In genomic region chr11:19077965-19078364, GRCh38 we compare ENCODE assay signal across 33 cellular contexts. TPM values are rescaled to one million over a fixed set of nuclear protein-coding genes. Genes with fewer than 3 reads are reported as not detected.
"Had no signal": no experiment of that assay in that cellular context is flagged by ENCODE, and none has a peak within 500 bp of the region (broad histone marks: within the 10 kb centered on the region; RNA-seq: fewer than 3 reads in every experiment).

No MANE protein-coding gene starts in this region.

- H3K27me3 Mint-ChIP-seq: stimulated activated memory B cell treated with anti-CD40 and anti-IgM and Interleukin-4, amounts not matched to agents 10 μg/mL and 1 μg/mL and 100 μg/mL, for 72 hours had no signal

- H3K9me3 Mint-ChIP-seq: activated naive CD8-positive, alpha-beta T cell treated with anti-CD3 and anti-CD28 coated beads, Interleukin-2, amount 10 ng/mL, durations not matched to agents 7 days and 5 days; endodermal cell; stimulated activated memory B cell treated with anti-CD40 and anti-IgM and Interleukin-4, amounts not matched to agents 10 μg/mL and 1 μg/mL and 100 μg/mL, for 72 hours; T-helper 1 cell treated with Interleukin-12 subunit alpha and Interleukin-12 subunit beta and Interleukin-4 antibody, amounts not matched to agents 30 μg/mL and 1 μg/mL, for 36 hours had no signal

- H3K4me3 Mint-ChIP-seq: activated naive CD8-positive, alpha-beta T cell treated with anti-CD3 and anti-CD28 coated beads, Interleukin-2, amount 10 ng/mL, durations not matched to agents 7 days and 5 days; endodermal cell; naive thymus-derived CD4-positive, alpha-beta T cell; stimulated activated memory B cell treated with anti-CD40 and anti-IgM and Interleukin-4, amounts not matched to agents 10 μg/mL and 1 μg/mL and 100 μg/mL, for 72 hours; T-helper 1 cell treated with Interleukin-12 subunit alpha and Interleukin-12 subunit beta and Interleukin-4 antibody, amounts not matched to agents 30 μg/mL and 1 μg/mL, for 36 hours had no signal

- DNase-seq: activated CD4-positive, alpha-beta T cell treated with anti-CD3 and anti-CD28 coated beads for 4 hours; activated CD4-positive, alpha-beta T cell treated with anti-CD3 and anti-CD28 coated beads, Interleukin-2, amount 50 U/mL, for 4 hours; activated effector memory CD4-positive, alpha-beta T cell treated with Interleukin-2 at 50 U/mL for 16 hours; activated naive CD4-positive, alpha-beta T cell treated with Interleukin-2 at 50 U/mL for 16 hours; activated naive CD8-positive, alpha-beta T cell treated with anti-CD3 and anti-CD28 coated beads, Interleukin-2, amount 10 ng/mL, durations not matched to agents 7 days and 5 days; brain microvascular endothelial cell; endodermal cell; esophagus squamous epithelium; foreskin melanocyte; heart right ventricle; left ventricle myocardium inferior; midbrain; naive thymus-derived CD4-positive, alpha-beta T cell; ovary; right lobe of liver; stimulated activated CD4-positive, alpha-beta T cell treated with anti-CD3 and anti-CD28 coated beads, Interleukin-4, amount 100 ng/mL, for 4 hours; stimulated activated CD8-positive, alpha-beta memory T cell treated with anti-CD3 and anti-CD28 coated beads, Interleukin-4, amount 100 ng/mL, for 48 hours; stomach; T-helper 9 cell; tibial artery had no signal

- H3K27me3 ChIP-seq: esophagus squamous epithelium, heart right ventricle, ovary, right lobe of liver, stomach had no signal

- H3K27ac Mint-ChIP-seq: activated naive CD8-positive, alpha-beta T cell treated with anti-CD3 and anti-CD28 coated beads, Interleukin-2, amount 10 ng/mL, durations not matched to agents 7 days and 5 days; endodermal cell; progenitor cell of endocrine pancreas; stimulated activated memory B cell treated with anti-CD40 and anti-IgM and Interleukin-4, amounts not matched to agents 10 μg/mL and 1 μg/mL and 100 μg/mL, for 72 hours; T-helper 1 cell treated with Interleukin-12 subunit alpha and Interleukin-12 subunit beta and Interleukin-4 antibody, amounts not matched to agents 30 μg/mL and 1 μg/mL, for 36 hours had no signal

- H3K36me3 Mint-ChIP-seq: activated naive CD8-positive, alpha-beta T cell treated with anti-CD3 and anti-CD28 coated beads, Interleukin-2, amount 10 ng/mL, durations not matched to agents 7 days and 5 days; naive thymus-derived CD4-positive, alpha-beta T cell; stimulated activated memory B cell treated with anti-CD40 and anti-IgM and Interleukin-4, amounts not matched to agents 10 μg/mL and 1 μg/mL and 100 μg/mL, for 72 hours had no signal

- H3K27ac ChIP-seq: brain microvascular endothelial cell, heart right ventricle, left ventricle myocardium inferior, ovary, right lobe of liver, skin epidermis, stomach, tibial artery, VCaP had no signal

- H3K36me3 ChIP-seq: brain microvascular endothelial cell, esophagus squamous epithelium, heart right ventricle, left ventricle myocardium inferior, ovary, right lobe of liver, stomach, tibial artery had no signal

- H3K4me1 Mint-ChIP-seq: activated naive CD8-positive, alpha-beta T cell treated with anti-CD3 and anti-CD28 coated beads, Interleukin-2, amount 10 ng/mL, durations not matched to agents 7 days and 5 days had no signal

- H3K4me3 ChIP-seq: esophagus squamous epithelium, left ventricle myocardium inferior, lung, ovary, right lobe of liver, skin epidermis, stomach, tibial artery had no signal

- H3K9me3 ChIP-seq: esophagus squamous epithelium, heart right ventricle, left ventricle myocardium inferior, ovary, right lobe of liver, stomach, tibial artery had no signal

- ATAC-seq: naive thymus-derived CD4-positive, alpha-beta T cell had no signal

RNA-seq across cellular contexts. Expression of gene MRGPRX2, which starts 17.4 kb away (rescaled TPM):
- total RNA-seq: activated naive CD8-positive, alpha-beta T cell treated with anti-CD3 and anti-CD28 coated beads, Interleukin-2, amount 10 ng/mL, durations not matched to agents 7 days and 5 days; astrocyte; cardiac septum; chondrocyte; endodermal cell; glomerular endothelial cell; left ventricle myocardium inferior; lung; progenitor cell of endocrine pancreas; renal cortical epithelial cell; right lobe of liver; stomach; ureter had no signal
- polyA plus RNA-seq: heart right ventricle; lung; naive thymus-derived CD4-positive, alpha-beta T cell; neural cell; stomach had no signal
